In the genomic region with DNA sequence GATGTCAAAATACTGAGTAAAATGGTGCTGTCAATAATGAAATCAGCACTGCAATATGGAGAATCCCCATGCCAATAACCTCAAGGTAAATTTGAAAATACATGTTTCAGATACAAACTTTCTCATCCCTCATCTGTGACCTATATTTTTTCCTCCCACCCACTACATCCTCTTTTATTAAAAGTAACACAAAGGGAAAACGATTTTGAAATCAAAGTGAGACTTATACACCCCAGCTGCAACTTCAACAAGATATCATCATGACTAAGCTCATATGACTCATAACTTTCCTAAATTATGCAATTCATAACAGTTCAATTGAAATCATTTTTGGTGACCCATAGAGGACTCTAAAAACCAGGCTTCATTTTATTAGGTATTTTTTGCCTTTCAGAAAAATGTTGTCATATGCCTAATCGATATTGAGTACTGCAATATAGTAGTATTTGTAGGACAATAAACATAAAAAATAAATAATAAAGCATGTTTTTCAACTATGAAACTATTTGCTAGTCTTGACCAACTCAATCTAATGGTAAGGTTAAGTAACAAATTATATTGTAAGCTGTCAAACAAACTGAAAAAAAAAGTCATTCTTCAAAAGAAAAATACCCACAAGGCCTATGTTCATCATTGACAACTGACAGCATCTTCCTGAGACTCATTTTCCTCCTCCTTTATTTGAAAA, we compare ENCODE assay signal across 7 cellular contexts. TPM values are rescaled to one million over a fixed set of nuclear protein-coding genes. Genes with fewer than 3 reads are reported as not detected.
DNase-seq lines count a peak whose midpoint lies in the region; ATAC-seq and TF ChIP-seq lines count a peak whose summit lies in the region.

No MANE protein-coding gene starts in this region.

- no TSS peak for BruUV-seq in HCT116 (replicated peaks; lab: Mats Ljungman, UMichigan)

- intact Hi-C loops in HCT116 (cut with micrococcal nuclease): loop anchor here (10.0 kb wide), 1 partner anchor 492 kb away; a partner anchor contains a TSS

- peak overlapping the region; percentile 6; the same call in 1 of the 2 replicates for H3K9ac ChIP-seq in HCT116 (ENCODE audit: low read length)

- peak; percentile 20; the same call in 1 of the 2 replicates for TF ChIP-seq RAD21 in HCT116 (IDR thresholded peaks at IDR 0.05; ENCODE audit: low read depth)

- POLR2A ChIA-PET in HCT116 (lab: Charles Lee): no interaction called here

- no peaks in the 10 kb centered on the region for H3K27me3 ChIP-seq in HCT116 (ENCODE audit: insufficient read depth, low read length)

- CTCF ChIA-PET in HCT116 (lab: Charles Lee): interaction anchor here (1.2 kb wide), 1 partner anchor 218 kb away, joined by 3 read pairs; no protein-coding TSS in a partner anchor

- peaks cover 2 to 3% of the 10 kb centered on the region in 2 donors for H3K36me3 Mint-ChIP-seq in stimulated activated naive B cell treated with anti-CD40 and anti-IgM and Interleukin-4, amounts not matched to agents 10 μg/mL and 1 μg/mL and 100 μg/mL, for 72 hours

- H3K4me2 ChIP-seq in HCT116 (ENCODE audit: low read length): peak overlapping the region; percentile 58

- H3K27ac ChIP-seq in HCT116 (ENCODE audit: low read depth, low read length): peak overlapping the region; percentile 21; the same call in 1 of the 2 replicates

- H2AFZ ChIP-seq in HCT116 (ENCODE audit: low read depth, low read length, poor library complexity, severe bottlenecking): no peak overlapping the region

- no peaks in the 10 kb centered on the region for H3K9me3 Mint-ChIP-seq in stimulated activated naive B cell treated with anti-CD40 and anti-IgM and Interleukin-4, amounts not matched to agents 10 μg/mL and 1 μg/mL and 100 μg/mL, for 72 hours

- H3K4me1 ChIP-seq in HCT116 (ENCODE audit: control insufficient read depth in 1 of 2, insufficient read depth in 2 of 2, low read length in 2 of 2): peaks cover 30 to 45% of the 10 kb centered on the region in 2 experiments

- no peaks in the 10 kb centered on the region for H3K9me2 ChIP-seq in HCT116 (ENCODE audit: insufficient read depth)

- H3K4me1 Mint-ChIP-seq in stimulated activated naive B cell treated with anti-CD40 and anti-IgM and Interleukin-4, amounts not matched to agents 10 μg/mL and 1 μg/mL and 100 μg/mL, for 72 hours: peaks cover 41 to 70% of the 10 kb centered on the region in 2 donors

- H3K9me3 ChIP-seq in HCT116 (ENCODE audit: control insufficient read depth in 1 of 2, insufficient read depth in 1 of 2, low read depth in 1 of 2, low read length in 2 of 2): no peaks in the 10 kb centered on the region

- no peaks in the 10 kb centered on the region for H3K36me3 ChIP-seq in HCT116 (ENCODE audit: control insufficient read depth in 1 of 2, insufficient read depth in 2 of 2, low read length in 2 of 2)

- peak overlapping the region; percentile 14 to 29 for H3K4me3 Mint-ChIP-seq in stimulated activated naive B cell treated with anti-CD40 and anti-IgM and Interleukin-4, amounts not matched to agents 10 μg/mL and 1 μg/mL and 100 μg/mL, for 72 hours

- no peak for DNase-seq in HCT116 (ENCODE audit: low read depth, low spot score)
- DNase-seq in SIG-M5 (lab: John Stamatoyannopoulos, UW): peak; percentile 77
- peak; percentile 83 for DNase-seq in epithelial cell of esophagus (ENCODE audit: low read depth)
- DNase-seq in stimulated activated naive B cell treated with anti-CD40 and anti-IgM and Interleukin-4, amounts not matched to agents 10 μg/mL and 1 μg/mL and 100 μg/mL, for 72 hours: no peak
- no peak for DNase-seq in retina
- no peak for DNase-seq in activated CD4-positive, alpha-beta T cell treated with anti-CD3 and anti-CD28 coated beads for 1 hour

- H3K4me3 ChIP-seq in HCT116 (replicated peaks in 1 of 2; ENCODE audit: low read depth in 1 of 2, low read length in 2 of 2) (peak overlapping the region in 1 of 2 experiments; percentile 5; a peak in 1 of 4 replicates), epithelial cell of esophagus (ENCODE audit: low read length) (no peak overlapping the region)

- H3K27me3 Mint-ChIP-seq in stimulated activated naive B cell treated with anti-CD40 and anti-IgM and Interleukin-4, amounts not matched to agents 10 μg/mL and 1 μg/mL and 100 μg/mL, for 72 hours: no peaks in the 10 kb centered on the region

- peak overlapping the region; percentile 77 for H3K27ac Mint-ChIP-seq in stimulated activated naive B cell treated with anti-CD40 and anti-IgM and Interleukin-4, amounts not matched to agents 10 μg/mL and 1 μg/mL and 100 μg/mL, for 72 hours

- TF ChIP-seq CTCF in HCT116 (IDR thresholded peaks at IDR 0.05 in 2 of 3, conservative IDR thresholded peaks at IDR 0.05 in 1 of 3; ENCODE audit: borderline replicate concordance in 1 of 3, insufficient read depth in 1 of 3, low read depth in 2 of 3, low read length in 2 of 3) (no peak), epithelial cell of esophagus (IDR thresholded peaks at IDR 0.05; ENCODE audit: insufficient read depth, low read depth, low read length, missing control alignments) (no peak)

- H3K79me2 ChIP-seq in HCT116 (ENCODE audit: insufficient read depth, low read length): peaks cover 88% of the 10 kb centered on the region

- no peak for TF ChIP-seq POLR2A in HCT116 (IDR thresholded peaks at IDR 0.05; ENCODE audit: borderline replicate concordance, extremely low read depth, insufficient read depth, insufficient read length)

- RAD21 ChIA-PET in HCT116 (lab: Charles Lee; ENCODE audit: low non-redundant PET in 1 of 2, low total read pairs in 2 of 2, uncharacterized antibody in 2 of 2, unreplicated experiment in 2 of 2): no interaction called here

- H4K20me1 ChIP-seq in HCT116 (ENCODE audit: insufficient read depth): peaks cover 14% of the 10 kb centered on the region; the same call in 1 of the 2 replicates

- ATAC-seq in HCT116: no peak
- peak; percentile 4 to 11 for ATAC-seq in stimulated activated naive B cell treated with anti-CD40 and anti-IgM and Interleukin-4, amounts not matched to agents 10 μg/mL and 1 μg/mL and 100 μg/mL, for 72 hours (replicated peaks)
- ATAC-seq in GM21360 (IDR thresholded peaks at IDR 0.05; ENCODE audit: unreplicated experiment): no peak

TF ChIP-seq in HCT116, 20 proteins besides CTCF, POLR2A, EP300 and RAD21 (continues in another document):
- TF ChIP-seq, protein P1, sequence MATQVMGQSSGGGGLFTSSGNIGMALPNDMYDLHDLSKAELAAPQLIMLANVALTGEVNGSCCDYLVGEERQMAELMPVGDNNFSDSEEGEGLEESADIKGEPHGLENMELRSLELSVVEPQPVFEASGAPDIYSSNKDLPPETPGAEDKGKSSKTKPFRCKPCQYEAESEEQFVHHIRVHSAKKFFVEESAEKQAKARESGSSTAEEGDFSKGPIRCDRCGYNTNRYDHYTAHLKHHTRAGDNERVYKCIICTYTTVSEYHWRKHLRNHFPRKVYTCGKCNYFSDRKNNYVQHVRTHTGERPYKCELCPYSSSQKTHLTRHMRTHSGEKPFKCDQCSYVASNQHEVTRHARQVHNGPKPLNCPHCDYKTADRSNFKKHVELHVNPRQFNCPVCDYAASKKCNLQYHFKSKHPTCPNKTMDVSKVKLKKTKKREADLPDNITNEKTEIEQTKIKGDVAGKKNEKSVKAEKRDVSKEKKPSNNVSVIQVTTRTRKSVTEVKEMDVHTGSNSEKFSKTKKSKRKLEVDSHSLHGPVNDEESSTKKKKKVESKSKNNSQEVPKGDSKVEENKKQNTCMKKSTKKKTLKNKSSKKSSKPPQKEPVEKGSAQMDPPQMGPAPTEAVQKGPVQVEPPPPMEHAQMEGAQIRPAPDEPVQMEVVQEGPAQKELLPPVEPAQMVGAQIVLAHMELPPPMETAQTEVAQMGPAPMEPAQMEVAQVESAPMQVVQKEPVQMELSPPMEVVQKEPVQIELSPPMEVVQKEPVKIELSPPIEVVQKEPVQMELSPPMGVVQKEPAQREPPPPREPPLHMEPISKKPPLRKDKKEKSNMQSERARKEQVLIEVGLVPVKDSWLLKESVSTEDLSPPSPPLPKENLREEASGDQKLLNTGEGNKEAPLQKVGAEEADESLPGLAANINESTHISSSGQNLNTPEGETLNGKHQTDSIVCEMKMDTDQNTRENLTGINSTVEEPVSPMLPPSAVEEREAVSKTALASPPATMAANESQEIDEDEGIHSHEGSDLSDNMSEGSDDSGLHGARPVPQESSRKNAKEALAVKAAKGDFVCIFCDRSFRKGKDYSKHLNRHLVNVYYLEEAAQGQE (IDR thresholded peaks at IDR 0.05; ENCODE audit: low read depth): no peak
- TF ChIP-seq SIN3A (IDR thresholded peaks at IDR 0.05; ENCODE audit: low read depth): peak; percentile 75; the same call in 1 of the 2 replicates
- TF ChIP-seq EZH2phosphoT487 (IDR thresholded peaks at IDR 0.05; ENCODE audit: borderline replicate concordance): no peak
- TF ChIP-seq ZNF274 (IDR thresholded peaks at IDR 0.05; ENCODE audit: low read depth, low read length): no peak
- TF ChIP-seq SRF (IDR thresholded peaks at IDR 0.05; ENCODE audit: low read depth): peak; percentile 78
- peak; percentile 98 for TF ChIP-seq FOSL1 (IDR thresholded peaks at IDR 0.05; ENCODE audit: low read depth)
- peak; percentile 94 for TF ChIP-seq JUND (IDR thresholded peaks at IDR 0.05)
- TF ChIP-seq EGR1 (IDR thresholded peaks at IDR 0.05; ENCODE audit: low read depth): peak; percentile 62; the same call in 1 of the 2 replicates
- TF ChIP-seq YY1 (IDR thresholded peaks at IDR 0.05; ENCODE audit: extremely low read depth, insufficient replicate concordance, low read depth, low read length): no peak
- TF ChIP-seq ELF1 (IDR thresholded peaks at IDR 0.05; ENCODE audit: borderline replicate concordance, low read depth): no peak; the same call in 1 of the 2 replicates
- no peak for TF ChIP-seq POLR2AphosphoS5 (IDR thresholded peaks at IDR 0.05; ENCODE audit: low read depth, low read length)
- TF ChIP-seq ZFX (IDR thresholded peaks at IDR 0.05): no peak
- TF ChIP-seq, protein P2, sequence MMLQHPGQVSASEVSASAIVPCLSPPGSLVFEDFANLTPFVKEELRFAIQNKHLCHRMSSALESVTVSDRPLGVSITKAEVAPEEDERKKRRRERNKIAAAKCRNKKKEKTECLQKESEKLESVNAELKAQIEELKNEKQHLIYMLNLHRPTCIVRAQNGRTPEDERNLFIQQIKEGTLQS (IDR thresholded peaks at IDR 0.05): no peak; the same call in 1 of the 2 replicates
- TF ChIP-seq TCF7L2 (IDR thresholded peaks at IDR 0.05; ENCODE audit: borderline replicate concordance, extremely low read depth, insufficient read depth, insufficient read length): peak; percentile 31
- TF ChIP-seq, protein P3, sequence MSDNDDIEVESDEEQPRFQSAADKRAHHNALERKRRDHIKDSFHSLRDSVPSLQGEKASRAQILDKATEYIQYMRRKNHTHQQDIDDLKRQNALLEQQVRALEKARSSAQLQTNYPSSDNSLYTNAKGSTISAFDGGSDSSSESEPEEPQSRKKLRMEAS (IDR thresholded peaks at IDR 0.05): 0 out of 2 replicates have a peak, but pooled peaks have one; percentile 45
- no peak for TF ChIP-seq EZH2 (IDR thresholded peaks at IDR 0.05)
- TF ChIP-seq SP1 (IDR thresholded peaks at IDR 0.05; ENCODE audit: low read depth): peak; percentile 83

RNA-seq across cellular contexts. Expression of a gene that starts 3.0 kb away (rescaled TPM):
- total RNA-seq in HCT116 (2021; ENCODE audit: unreplicated experiment): 39.2 TPM
- polyA plus RNA-seq in HCT116 (2012): 27.1 and 37.8 TPM in 2 replicates

Comparison
In these comparisons a context has a peak if more than half of its experiments do, and no peak if none do; other contexts are left out.
1. ATAC-seq: peak in stimulated activated naive B cell treated with anti-CD40 and anti-IgM and Interleukin-4, amounts not matched to agents 10 μg/mL and 1 μg/mL and 100 μg/mL, for 72 hours (2 of 2); none in HCT116 (single experiment) and GM21360 (single experiment).
2. DNase-seq: peak in SIG-M5 (single experiment) and epithelial cell of esophagus (single experiment); none in HCT116 (single experiment), stimulated activated naive B cell treated with anti-CD40 and anti-IgM and Interleukin-4, amounts not matched to agents 10 μg/mL and 1 μg/mL and 100 μg/mL, for 72 hours (single experiment), retina (single experiment) and activated CD4-positive, alpha-beta T cell treated with anti-CD3 and anti-CD28 coated beads for 1 hour (single experiment).